1 cellular context compared by ENCODE assay signal in genomic region chr10:21515581-21516269, GRCh38.
TF ChIP-seq lines count a peak whose summit lies in the region.

No MANE protein-coding gene starts in this region.

TF ChIP-seq in GM12878, 131 proteins besides CTCF, POLR2A, EP300 and RAD21:
- TF ChIP-seq TBL1XR1 (IDR thresholded peaks at IDR 0.05; ENCODE audit: low read depth, low read length) (no peak), IRF4 (IDR thresholded peaks at IDR 0.05; ENCODE audit: low read depth, low read length) (no peak), ZZZ3 (IDR thresholded peaks at IDR 0.05; ENCODE audit: control insufficient read depth, insufficient read length, low read depth) (no peak)
